ENCODE assay signal across 12 cellular contexts in the genomic region with DNA sequence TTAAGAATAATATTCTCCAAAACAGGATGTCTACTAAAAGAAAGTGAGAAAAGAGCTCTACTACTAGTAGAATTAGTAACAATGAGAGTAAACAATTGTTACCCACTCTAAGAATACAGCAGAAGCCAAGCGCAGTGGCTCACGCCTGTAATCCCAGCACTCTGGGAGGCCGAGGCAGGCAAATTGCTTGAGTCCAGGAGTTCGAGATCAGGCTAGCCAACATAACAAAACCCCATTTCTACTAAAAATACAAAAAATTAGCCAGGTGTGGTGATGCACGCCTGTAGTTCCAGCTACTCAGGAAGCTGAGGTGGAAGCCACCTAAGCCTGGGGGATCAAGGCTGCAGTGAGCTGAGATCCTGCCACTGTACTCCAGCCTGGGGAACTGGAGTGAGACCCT. TPM values are rescaled to one million over a fixed set of nuclear protein-coding genes. Genes with fewer than 3 reads are reported as not detected.
A peak's percentile ranks its signal among the peaks of the same experiment; 100 is the strongest.
DNase-seq lines count a peak whose midpoint lies in the region; ATAC-seq and TF ChIP-seq lines count a peak whose summit lies in the region.
"Had no signal": no experiment of that assay in that cellular context is flagged by ENCODE, and none has a peak within 500 bp of the region (broad histone marks: within the 10 kb centered on the region; RNA-seq: fewer than 3 reads in every experiment).

No MANE protein-coding gene starts in this region.

- DNase-seq in activated CD8-positive, alpha-beta memory T cell treated with anti-CD3 and anti-CD28 coated beads, Interleukin-2, amount 50 U/mL, for 48 hours: peak; percentile 46
- no peak for DNase-seq in activated CD8-positive, alpha-beta memory T cell treated with anti-CD3 and anti-CD28 coated beads for 24 hours
- DNase-seq in activated naive CD8-positive, alpha-beta T cell treated with anti-CD3 and anti-CD28 coated beads, Interleukin-2, amount 50 U/mL, for 24 hours: no peak
- DNase-seq in neural progenitor cell (ENCODE audit: low spot score): no peak
- DNase-seq in cerebellum (ENCODE audit: low spot score): no peak
- no peak for DNase-seq in esophagus muscularis mucosa (ENCODE audit: extremely low spot score)
- DNase-seq in NCI-H446 (lab: John Stamatoyannopoulos, UW): no peak
- DNase-seq: brain microvascular endothelial cell, NCI-H510A, retina, SHP77 treated with DMSO at 0.1 percent for 48 hours had no signal

- H3K4me1 ChIP-seq in Loucy (ENCODE audit: insufficient read depth, low read length, poor library complexity, severe bottlenecking): peaks cover 31% of the 10 kb centered on the region
- H3K4me1 ChIP-seq in neural progenitor cell: peaks cover 16% of the 10 kb centered on the region
- peaks cover 38 to 53% (median 45%) of the 10 kb centered on the region in 4 donors for H3K4me1 ChIP-seq in esophagus muscularis mucosa

- H3K27me3 Mint-ChIP-seq in activated naive CD8-positive, alpha-beta T cell treated with anti-CD3 and anti-CD28 coated beads, Interleukin-2, amount 50 U/mL, for 24 hours: no peaks in the 10 kb centered on the region
- no peaks in the 10 kb centered on the region for H3K27me3 Mint-ChIP-seq in neural progenitor cell (ENCODE audit: insufficient read depth, low read depth)

- no peaks in the 10 kb centered on the region for H3K9me3 Mint-ChIP-seq in activated naive CD8-positive, alpha-beta T cell treated with anti-CD3 and anti-CD28 coated beads, Interleukin-2, amount 50 U/mL, for 24 hours
- H3K9me3 Mint-ChIP-seq in neural progenitor cell: no peaks in the 10 kb centered on the region

- H3K27ac Mint-ChIP-seq in activated naive CD8-positive, alpha-beta T cell treated with anti-CD3 and anti-CD28 coated beads, Interleukin-2, amount 50 U/mL, for 24 hours: peak overlapping the region; percentile 81
- H3K27ac Mint-ChIP-seq in neural progenitor cell: no peak overlapping the region

- H3K36me3 Mint-ChIP-seq in activated naive CD8-positive, alpha-beta T cell treated with anti-CD3 and anti-CD28 coated beads, Interleukin-2, amount 50 U/mL, for 24 hours (ENCODE audit: low read depth): peaks cover 36% of the 10 kb centered on the region
- H3K36me3 Mint-ChIP-seq in neural progenitor cell: peaks cover 23% of the 10 kb centered on the region

- H3K27me3 ChIP-seq in Loucy (ENCODE audit: insufficient read depth, low read length, poor library complexity, severe bottlenecking) (no peaks in the 10 kb centered on the region), neural progenitor cell (no peaks in the 10 kb centered on the region), esophagus muscularis mucosa (no peaks in the 10 kb centered on the region)
- H3K27me3 ChIP-seq: brain microvascular endothelial cell had no signal

- no peak overlapping the region for H2AFZ ChIP-seq in Loucy (ENCODE audit: low read length)
- no peak overlapping the region for H2AFZ ChIP-seq in neural progenitor cell (replicated peaks)

- H3F3A ChIP-seq in Loucy (ENCODE audit: low read depth) (no peaks in the 10 kb centered on the region; the same call in 1 of the 2 replicates), neural progenitor cell (ENCODE audit: low read depth) (peaks cover 69% of the 10 kb centered on the region)

- H3K4me2 ChIP-seq in Loucy (ENCODE audit: low read depth, low read length, poor library complexity, severe bottlenecking) (peak overlapping the region; percentile 99), neural progenitor cell (peak overlapping the region; percentile 48)

- peak overlapping the region; percentile 31 for H3K27ac ChIP-seq in neural progenitor cell
- H3K27ac ChIP-seq in esophagus muscularis mucosa (replicated peaks in 1 of 4): no peak overlapping the region
- H3K27ac ChIP-seq: brain microvascular endothelial cell had no signal

- TF ChIP-seq CTCF in Loucy (conservative IDR thresholded peaks at IDR 0.05; ENCODE audit: low read length) (no peak), neural progenitor cell (IDR thresholded peaks at IDR 0.05) (no peak), esophagus muscularis mucosa (IDR thresholded peaks at IDR 0.05) (no peak)

- ATAC-seq in activated naive CD8-positive, alpha-beta T cell treated with anti-CD3 and anti-CD28 coated beads, Interleukin-2, amount 50 U/mL, for 24 hours: no peak

- H3K4me3 ChIP-seq in Loucy (ENCODE audit: low read length, poor library complexity, severe bottlenecking) (peak overlapping the region; percentile 95), neural progenitor cell (no peak overlapping the region), esophagus muscularis mucosa (no peak overlapping the region)

- H3K4me3 Mint-ChIP-seq in activated naive CD8-positive, alpha-beta T cell treated with anti-CD3 and anti-CD28 coated beads, Interleukin-2, amount 50 U/mL, for 24 hours: peak overlapping the region; percentile 66
- peak overlapping the region; percentile 41 for H3K4me3 Mint-ChIP-seq in neural progenitor cell

- peaks cover 41% of the 10 kb centered on the region for H3K4me1 Mint-ChIP-seq in activated naive CD8-positive, alpha-beta T cell treated with anti-CD3 and anti-CD28 coated beads, Interleukin-2, amount 50 U/mL, for 24 hours
- H3K4me1 Mint-ChIP-seq in neural progenitor cell: peaks cover 24% of the 10 kb centered on the region

- no peak for TF ChIP-seq POLR2A in esophagus muscularis mucosa (IDR thresholded peaks at IDR 0.05; ENCODE audit: low read depth)

- H3K36me3 ChIP-seq in Loucy (ENCODE audit: insufficient read depth, low read length) (peaks cover 36% of the 10 kb centered on the region; the same call in 1 of the 2 replicates), neural progenitor cell (peaks cover 5% of the 10 kb centered on the region), esophagus muscularis mucosa (peaks cover 17 to 54% (median 44%) of the 10 kb centered on the region in 4 donors)

- H3K9ac ChIP-seq in Loucy (ENCODE audit: low read depth, low read length, poor library complexity, severe bottlenecking): peak overlapping the region; percentile 75
- H3K9ac ChIP-seq in neural progenitor cell: peak overlapping the region; percentile 46

- intact Hi-C loops in esophagus muscularis mucosa (cut with DNase I): loop anchor here (5.0 kb wide), 1 partner anchor 103 kb away; the partner anchor contains the start of gene PYM1

- no peak for TF ChIP-seq EP300 in esophagus muscularis mucosa (IDR thresholded peaks at IDR 0.05)

- no peaks in the 10 kb centered on the region for H3K9me3 ChIP-seq in Loucy (ENCODE audit: insufficient read depth, low read depth, low read length)
- no peaks in the 10 kb centered on the region for H3K9me3 ChIP-seq in neural progenitor cell (ENCODE audit: low read depth)
- no peaks in the 10 kb centered on the region for H3K9me3 ChIP-seq in esophagus muscularis mucosa

- WGBS in esophagus muscularis mucosa: 85% methylated on average over 5 of the region's 5 CpGs

- H3K79me2 ChIP-seq in Loucy (ENCODE audit: insufficient read depth, low read length) (peaks cover 64% of the 10 kb centered on the region), neural progenitor cell (ENCODE audit: low read depth) (peaks cover 56% of the 10 kb centered on the region)

- H4K20me1 ChIP-seq in Loucy (ENCODE audit: insufficient read depth, low read length, poor library complexity, severe bottlenecking) (peaks cover 18% of the 10 kb centered on the region), neural progenitor cell (ENCODE audit: low read depth) (peaks cover 5% of the 10 kb centered on the region)

- H3K9me2 ChIP-seq in Loucy (replicated peaks; ENCODE audit: low read depth, low read length): no peaks in the 10 kb centered on the region

RNA-seq across cellular contexts. Expression of gene DNAJC14, which starts 4.7 kb away (rescaled TPM):
- total RNA-seq in neural progenitor cell (ENCODE audit: low replicate concordance) (29.9 and 39.9 TPM in 2 replicates), cerebellum (23.0 TPM), esophagus muscularis mucosa (10 to 100 TPM; 23.7 to 33.7 (median 30.0) TPM)

RNA-seq across cellular contexts. Expression of gene ORMDL2, which starts 6.9 kb away (rescaled TPM):
- total RNA-seq in neural progenitor cell (ENCODE audit: low replicate concordance) (12.5 and 16.0 TPM in 2 replicates), cerebellum (8.3 TPM), esophagus muscularis mucosa (10 to 100 TPM in 2 of 4 donors, 1 to 10 TPM in 2; 8.3 to 15.7 (median 11.8) TPM)

RNA-seq across cellular contexts. Expression of gene SARNP, which starts 7.2 kb away (rescaled TPM):
- total RNA-seq in neural progenitor cell (ENCODE audit: low replicate concordance) (166 and 266 TPM in 2 replicates), cerebellum (52.0 TPM), esophagus muscularis mucosa (10 to 100 TPM; 57.7 to 78.0 (median 70.1) TPM)

RNA-seq across cellular contexts. Expression of gene MMP19, which starts 18.0 kb away (rescaled TPM):
- 0.13 and 0.28 TPM in 2 replicates for total RNA-seq in neural progenitor cell (ENCODE audit: low replicate concordance)
- 0.18 TPM for total RNA-seq in cerebellum
- total RNA-seq in esophagus muscularis mucosa: 10 to 100 TPM in 2 of 4 donors, 1 to 10 TPM in 2; 5.5 to 17.4 (median 8.5) TPM
